In genomic region chr10:82136103-82136502, GRCh38 we compare ENCODE assay signal across 24 cellular contexts.
A peak's percentile ranks its signal among the peaks of the same experiment; 100 is the strongest.
DNase-seq lines count a peak whose midpoint lies in the region; ATAC-seq, FAIRE-seq and TF ChIP-seq lines count a peak whose summit lies in the region.
"Had no signal": no experiment of that assay in that cellular context is flagged by ENCODE, and none has a peak within 500 bp of the region (broad histone marks: within the 10 kb centered on the region; RNA-seq: fewer than 3 reads in every experiment).

No MANE protein-coding gene starts in this region.

- no peak overlapping the region for H3T11ph ChIP-seq in H9 (ENCODE audit: low read length)

- H3K18ac ChIP-seq in H9 (ENCODE audit: insufficient read length, low read depth, low read length) (no peak overlapping the region), mesenchymal stem cell (ENCODE audit: low read depth in 1 of 2, low read length in 2 of 2) (no peak overlapping the region)

- no peak for FAIRE-seq in small intestine (lab: Jason Lieb, UNC)
- FAIRE-seq: A549, D721Med, G401.6, GM12892, GM19239, H54 had no signal

- no peak overlapping the region for H3K4me3 Mint-ChIP-seq in H9
- no peak overlapping the region for H3K4me3 Mint-ChIP-seq in WTC11
- H3K4me3 Mint-ChIP-seq: CD14-positive monocyte; CD4-positive, alpha-beta T cell; CD8-positive, alpha-beta memory T cell; GM23338 had no signal

- H2BK120ac ChIP-seq in H9 (ENCODE audit: low read depth, low read length, poor library complexity, severe bottlenecking) (no peak overlapping the region), mesenchymal stem cell (ENCODE audit: low read depth, low read length) (no peak overlapping the region)

- H3K79me2 ChIP-seq in H9 (ENCODE audit: insufficient read depth, low read length): no peaks in the 10 kb centered on the region

- H2BK12ac ChIP-seq in H9 (ENCODE audit: insufficient read length, low read depth, low read length) (no peak overlapping the region), mesenchymal stem cell (ENCODE audit: low read length in 2 of 2) (no peak overlapping the region)

- H3K9me3 ChIP-seq in H9 (ENCODE audit: control insufficient read depth, low read depth, low read length): no peaks in the 10 kb centered on the region
- peaks cover 7% of the 10 kb centered on the region for H3K9me3 ChIP-seq in mesenchymal stem cell (ENCODE audit: control insufficient read depth, low read length)
- no peaks in the 10 kb centered on the region for H3K9me3 ChIP-seq in small intestine (ENCODE audit: control insufficient read depth, low read depth)
- H3K9me3 ChIP-seq: BE2C had no signal

- no peak overlapping the region for H3K4ac ChIP-seq in H9 (ENCODE audit: low read depth, low read length)
- no peak overlapping the region for H3K4ac ChIP-seq in mesenchymal stem cell (ENCODE audit: low read depth in 1 of 2, low read length in 2 of 2)

- in situ Hi-C loops in GM13976 (cut with MboI; ENCODE audit: low sequenced_read_pairs, unreplicated experiment): no loop called here

- H3K23ac ChIP-seq in H9 (ENCODE audit: insufficient read length, low read depth, low read length) (no peak overlapping the region), mesenchymal stem cell (ENCODE audit: low read length in 2 of 2) (no peak overlapping the region)

- H4K20me1 ChIP-seq in H9 (ENCODE audit: control insufficient read depth, insufficient read depth, insufficient read length): no peaks in the 10 kb centered on the region

- H3K36me3 Mint-ChIP-seq in H9 (ENCODE audit: insufficient read depth in 1 of 3, low read depth in 3 of 3) (no peaks in the 10 kb centered on the region), WTC11 (no peaks in the 10 kb centered on the region)
- H3K36me3 Mint-ChIP-seq: CD14-positive monocyte; CD8-positive, alpha-beta memory T cell had no signal

- no peak overlapping the region for H2BK20ac ChIP-seq in H9 (ENCODE audit: low read depth, low read length, poor library complexity, severe bottlenecking)

- no peak overlapping the region for H4K5ac ChIP-seq in H9 (ENCODE audit: insufficient read length, low read depth, low read length)

- H3K56ac ChIP-seq in H9 (ENCODE audit: insufficient read length, low read depth, low read length): no peak overlapping the region

- no peaks in the 10 kb centered on the region for H3K79me1 ChIP-seq in H9 (ENCODE audit: insufficient read depth, low read depth, low read length, poor library complexity, severe bottlenecking)
- no peaks in the 10 kb centered on the region for H3K79me1 ChIP-seq in mesenchymal stem cell (replicated peaks; ENCODE audit: low read length, poor library complexity, severe bottlenecking)

- CTCF ChIA-PET in WTC11 (lab: Charles Lee): interaction anchor here (1.1 kb wide), 1 partner anchor 14 kb away, joined by 3 read pairs; no protein-coding TSS in a partner anchor

- H4K91ac ChIP-seq in H9 (ENCODE audit: insufficient read length, low read depth, low read length): peak overlapping the region; percentile 19
- H4K91ac ChIP-seq in mesenchymal stem cell (ENCODE audit: low read length): no peak overlapping the region

- H3K14ac ChIP-seq in H9 (ENCODE audit: insufficient read depth, low read length) (no peak overlapping the region), mesenchymal stem cell (ENCODE audit: low read length in 2 of 2) (no peak overlapping the region)

- H3K4me1 Mint-ChIP-seq in H9 (no peaks in the 10 kb centered on the region), WTC11 (no peaks in the 10 kb centered on the region)
- H3K4me1 Mint-ChIP-seq: CD14-positive monocyte; CD8-positive, alpha-beta memory T cell; GM23338 had no signal

- H2AFZ ChIP-seq in H9 (ENCODE audit: low read length) (no peak overlapping the region), mesenchymal stem cell (ENCODE audit: low read depth, low read length) (peak overlapping the region; percentile 23)
- H2AFZ ChIP-seq: GM23338 had no signal

- no CpG with 5 or more reads among the region's 1 CpG for WGBS in H9 (ENCODE audit: extremely low coverage, insufficient read length, low lambda C conversion rate)
- 68% methylated on average over 1 of the region's 1 CpG for WGBS in mesenchymal stem cell
- WGBS in small intestine, 3 donors: 67 to 76% (median 72%) methylated on average over 1 of the region's 1 CpG

- no peak overlapping the region for H2AK5ac ChIP-seq in H9 (ENCODE audit: insufficient read length, low read length)
- H2AK5ac ChIP-seq in mesenchymal stem cell (ENCODE audit: low read length, severe bottlenecking): no peak overlapping the region

- H3K4me2 ChIP-seq in H9 (ENCODE audit: insufficient read depth, insufficient read length, low read length): no peak overlapping the region
- H3K4me2 ChIP-seq in mesenchymal stem cell (ENCODE audit: low read length, poor library complexity, severe bottlenecking): no peak overlapping the region
- H3K4me2 ChIP-seq: A549, GM23338 had no signal

- DNase-seq in H9 (no peak), WTC11 (ENCODE audit: low spot score) (no peak), mesenchymal stem cell (no peak), GM13976 (ENCODE audit: low spot score) (no peak), NCI-H510A (lab: John Stamatoyannopoulos, UW) (no peak), small intestine (no peak)
- DNase-seq: 8988T; ACHN; AML-193; BE2C; CD4-positive, alpha-beta T cell; CD8-positive, alpha-beta memory T cell; DMS 273 treated with DMSO at 0.1 percent for 48 hours; DND-41 had no signal

- H3K9me3 Mint-ChIP-seq in H9: no peaks in the 10 kb centered on the region; a peak in 1 of 5 replicates
- H3K9me3 Mint-ChIP-seq in WTC11: peaks cover 10% of the 10 kb centered on the region

- H3K27ac Mint-ChIP-seq in H9 (no peak overlapping the region), WTC11 (no peak overlapping the region)
- H3K27ac Mint-ChIP-seq: CD14-positive monocyte; CD4-positive, alpha-beta T cell; CD8-positive, alpha-beta memory T cell; GM23338 had no signal

- H2BK15ac ChIP-seq in H9 (ENCODE audit: low read depth, low read length) (no peak overlapping the region), mesenchymal stem cell (ENCODE audit: low read depth, poor library complexity, severe bottlenecking) (no peak overlapping the region)

- H3K4me3 ChIP-seq in mesenchymal stem cell (ENCODE audit: insufficient read depth in 1 of 2, low read depth in 1 of 2, low read length in 2 of 2) (no peak overlapping the region), small intestine (ENCODE audit: low read depth in 1 of 2, low read length in 2 of 2) (no peak overlapping the region)
- H3K4me3 ChIP-seq: A549; BLaER1 treated with 17β-estradiol and CSF1 and Interleukin-3, amounts not matched to agents 10 nM and 100 nM; GM23338 had no signal

- TF ChIP-seq CTCF in H9 (conservative IDR thresholded peaks at IDR 0.05) (no peak), WTC11 (IDR thresholded peaks at IDR 0.05) (no peak), GM13976 (IDR thresholded peaks at IDR 0.05; ENCODE audit: borderline replicate concordance, control extremely low read depth, extremely low read depth, insufficient read depth, missing control alignments) (no peak)

- no peak overlapping the region for H3K9ac ChIP-seq in H9 (ENCODE audit: extremely low read depth, insufficient read length, low read length)
- H3K9ac ChIP-seq in mesenchymal stem cell (ENCODE audit: low read length): no peak overlapping the region
- H3K9ac ChIP-seq: BLaER1 treated with 17β-estradiol and CSF1 and Interleukin-3, amounts not matched to agents 10 nM and 100 nM had no signal

- H2BK5ac ChIP-seq in H9 (ENCODE audit: insufficient read length, low read length) (no peak overlapping the region), mesenchymal stem cell (ENCODE audit: low read depth, low read length, poor library complexity, severe bottlenecking) (no peak overlapping the region)

- H3K27me3 ChIP-seq in H9 (ENCODE audit: insufficient read depth, low read length) (no peaks in the 10 kb centered on the region), mesenchymal stem cell (ENCODE audit: control insufficient read depth in 1 of 2, insufficient read depth in 1 of 2, low read length in 2 of 2) (no peaks in the 10 kb centered on the region), small intestine (ENCODE audit: control insufficient read depth in 2 of 2, insufficient read depth in 2 of 2, low read length in 2 of 2) (no peaks in the 10 kb centered on the region)
- H3K27me3 ChIP-seq: BE2C; BLaER1 treated with 17β-estradiol and CSF1 and Interleukin-3, amounts not matched to agents 10 nM and 100 nM had no signal

- ATAC-seq in WTC11: peak; percentile 55; the same call in 1 of the 2 replicates
- ATAC-seq: A549, GM23338, HCT116 had no signal

- POLR2A ChIA-PET in WTC11 (lab: Charles Lee): no interaction called here

- H3K4me1 ChIP-seq in H9 (ENCODE audit: insufficient read depth, low read length): no peaks in the 10 kb centered on the region
- no peaks in the 10 kb centered on the region for H3K4me1 ChIP-seq in mesenchymal stem cell (ENCODE audit: control insufficient read depth, insufficient read depth, low read depth, low read length)
- no peaks in the 10 kb centered on the region for H3K4me1 ChIP-seq in small intestine (ENCODE audit: control insufficient read depth in 2 of 2, insufficient read depth in 1 of 2, low read depth in 1 of 2, low read length in 1 of 2)
- H3K4me1 ChIP-seq: A549, BE2C had no signal

- H3K23me2 ChIP-seq in H9 (ENCODE audit: insufficient read length, low read depth, low read length, poor library complexity, severe bottlenecking): no peaks in the 10 kb centered on the region

- H3K36me3 ChIP-seq in mesenchymal stem cell (ENCODE audit: control insufficient read depth in 1 of 2, insufficient read depth in 2 of 2, low read depth in 1 of 2, low read length in 2 of 2) (no peaks in the 10 kb centered on the region), small intestine (ENCODE audit: control insufficient read depth in 2 of 2, insufficient read depth in 2 of 2, low read length in 2 of 2) (no peaks in the 10 kb centered on the region)
- H3K36me3 ChIP-seq: BE2C had no signal

- H4K8ac ChIP-seq in H9 (replicated peaks; ENCODE audit: insufficient read length, low read depth, low read length) (no peak overlapping the region), mesenchymal stem cell (ENCODE audit: low read length) (no peak overlapping the region)

- H3K27ac ChIP-seq in H9 (ENCODE audit: insufficient read length, low read depth, low read length): no peak overlapping the region
- no peak overlapping the region for H3K27ac ChIP-seq in mesenchymal stem cell (ENCODE audit: low read length, poor library complexity, severe bottlenecking)
- H3K27ac ChIP-seq in small intestine (ENCODE audit: low read depth in 1 of 2, low read length in 1 of 2): no peak overlapping the region
- H3K27ac ChIP-seq: A549; BLaER1 treated with 17β-estradiol and CSF1 and Interleukin-3, amounts not matched to agents 10 nM and 100 nM had no signal

- H3K27me3 Mint-ChIP-seq in H9 (ENCODE audit: low read depth): no peaks in the 10 kb centered on the region
- H3K27me3 Mint-ChIP-seq in WTC11 (ENCODE audit: low read depth): no peaks in the 10 kb centered on the region
- H3K27me3 Mint-ChIP-seq: CD4-positive, alpha-beta T cell; CD8-positive, alpha-beta memory T cell had no signal

TF ChIP-seq in WTC11, 78 proteins besides CTCF, POLR2A, EP300 and RAD21 (continues in another document):
- no peak for TF ChIP-seq ZBTB21 (CRISPR knock-in tag; IDR thresholded peaks at IDR 0.05; ENCODE audit: borderline replicate concordance)
- TF ChIP-seq HMGA2 (CRISPR knock-in tag; IDR thresholded peaks at IDR 0.05): no peak
- TF ChIP-seq ZNF219 (CRISPR knock-in tag; IDR thresholded peaks at IDR 0.05; ENCODE audit: borderline replicate concordance): no peak
